In genomic region chr9:77025146-77025545, GRCh38 we compare ENCODE assay signal across 1 cellular context.
TF ChIP-seq lines count a peak whose summit lies in the region.

No MANE protein-coding gene starts in this region.

TF ChIP-seq in GM23338, 12 proteins besides CTCF, POLR2A, EP300 and RAD21 (continued from another document):
- TF ChIP-seq ETS1 (IDR thresholded peaks at IDR 0.05), result no peak
- no peak for TF ChIP-seq EZH2 (IDR thresholded peaks at IDR 0.05; ENCODE audit: low read depth, unreplicated experiment)
- no peak for TF ChIP-seq EZH2phosphoT487 (IDR thresholded peaks at IDR 0.05; ENCODE audit: unreplicated experiment)
- no peak for TF ChIP-seq JUNB (IDR thresholded peaks at IDR 0.05; ENCODE audit: unreplicated experiment)
- TF ChIP-seq ZNF331 (CRISPR knock-in tag; IDR thresholded peaks at IDR 0.05; ENCODE audit: low read depth), result no peak
- no peak for TF ChIP-seq NANOG (IDR thresholded peaks at IDR 0.05; ENCODE audit: borderline replicate concordance)
- no peak for TF ChIP-seq REST (IDR thresholded peaks at IDR 0.05; ENCODE audit: unreplicated experiment)
- no peak for TF ChIP-seq POLR2AphosphoS5 (IDR thresholded peaks at IDR 0.05; ENCODE audit: low read depth)
- no peak for TF ChIP-seq STAT1 (IDR thresholded peaks at IDR 0.05; ENCODE audit: unreplicated experiment)
- no peak for TF ChIP-seq CREB1 (CRISPR knock-in tag; IDR thresholded peaks at IDR 0.05; ENCODE audit: low read depth)
- TF ChIP-seq ZNF114 (CRISPR knock-in tag; IDR thresholded peaks at IDR 0.05), result no peak
